ENCODE assay signal across 1 cellular context in genomic region chr21:36541721-36542139, GRCh38.
TF ChIP-seq lines count a peak whose summit lies in the region.

No MANE protein-coding gene starts in this region.

TF ChIP-seq in GM12878, 131 proteins besides CTCF, POLR2A, EP300 and RAD21 (continued from another document and continues in another):
- no peak for TF ChIP-seq REST (IDR thresholded peaks at IDR 0.05; ENCODE audit: low read depth, low read length)
- TF ChIP-seq IKZF2 (IDR thresholded peaks at IDR 0.05): peak; percentile 56 to 62; a peak in 3 of 4 replicates
- TF ChIP-seq SRF (IDR thresholded peaks at IDR 0.05; ENCODE audit: low read depth in 2 of 2, low read length in 2 of 2): no peak
- TF ChIP-seq ZNF207 (IDR thresholded peaks at IDR 0.05; ENCODE audit: borderline replicate concordance): no peak
- TF ChIP-seq ZNF592 (IDR thresholded peaks at IDR 0.05): 0 out of 2 replicates have a peak, but pooled peaks have one; percentile 26
- TF ChIP-seq SREBF1 (IDR thresholded peaks at IDR 0.05; ENCODE audit: low read length): no peak
- no peak for TF ChIP-seq SPI1 (IDR thresholded peaks at IDR 0.05; ENCODE audit: borderline replicate concordance, insufficient read depth, low read depth, low read length)
- no peak for TF ChIP-seq SREBF2 (IDR thresholded peaks at IDR 0.05; ENCODE audit: low read length)
- TF ChIP-seq POLR2AphosphoS2 (IDR thresholded peaks at IDR 0.05; ENCODE audit: low read depth, low read length): no peak; the same call in none of the 2 replicates
- TF ChIP-seq JUND (IDR thresholded peaks at IDR 0.05; ENCODE audit: low read depth, low read length): no peak
- TF ChIP-seq CBFB (IDR thresholded peaks at IDR 0.05; ENCODE audit: low read depth): no peak
- no peak for TF ChIP-seq RBBP5 (conservative IDR thresholded peaks at IDR 0.05)
- TF ChIP-seq RCOR1 (conservative IDR thresholded peaks at IDR 0.05; ENCODE audit: low read depth, low read length): no peak
- TF ChIP-seq NR2F1 (conservative IDR thresholded peaks at IDR 0.05): 0 out of 2 replicates have a peak, but pooled peaks have one; percentile 12
- TF ChIP-seq HDAC6 (IDR thresholded peaks at IDR 0.05; ENCODE audit: unreplicated experiment): no peak
- no peak for TF ChIP-seq CREM (IDR thresholded peaks at IDR 0.05; ENCODE audit: low read depth)
- TF ChIP-seq RELA (IDR thresholded peaks at IDR 0.05; ENCODE audit: borderline replicate concordance, partially characterized antibody): peak; percentile 10
- TF ChIP-seq CBX5 (IDR thresholded peaks at IDR 0.05; ENCODE audit: low read depth): no peak
- no peak for TF ChIP-seq FOXK2 (IDR thresholded peaks at IDR 0.05)
- 0 out of 2 replicates have a peak, but pooled peaks have one; percentile 63 for TF ChIP-seq MLLT1 (IDR thresholded peaks at IDR 0.05)
- peak; percentile 36; the same call in 1 of the 2 replicates for TF ChIP-seq CHD1 (IDR thresholded peaks at IDR 0.05; ENCODE audit: low read depth, low read length)
- peak; percentile 52; the same call in 1 of the 2 replicates for TF ChIP-seq NBN (IDR thresholded peaks at IDR 0.05)
- no peak for TF ChIP-seq CHD2 (IDR thresholded peaks at IDR 0.05; ENCODE audit: borderline replicate concordance, low read depth, low read length)
- no peak for TF ChIP-seq ESRRA (IDR thresholded peaks at IDR 0.05; ENCODE audit: low read length)
- peak; percentile 32 for TF ChIP-seq BCL3 (IDR thresholded peaks at IDR 0.05; ENCODE audit: borderline replicate concordance, insufficient read depth, low read depth, low read length, poor library complexity, severe bottlenecking)
- no peak for TF ChIP-seq IRF5 (IDR thresholded peaks at IDR 0.05; ENCODE audit: borderline replicate concordance)
- TF ChIP-seq ZNF687 (IDR thresholded peaks at IDR 0.05): no peak; the same call in 1 of the 2 replicates
- TF ChIP-seq ATF7 (IDR thresholded peaks at IDR 0.05; ENCODE audit: low read depth): no peak; the same call in 1 of the 2 replicates
- TF ChIP-seq BACH1 (IDR thresholded peaks at IDR 0.05; ENCODE audit: borderline replicate concordance): no peak
- no peak for TF ChIP-seq YY1 (IDR thresholded peaks at IDR 0.05; ENCODE audit: low read depth, low read length)
- TF ChIP-seq CREB1 (IDR thresholded peaks at IDR 0.05; ENCODE audit: low read depth): no peak
- TF ChIP-seq SMC3 (IDR thresholded peaks at IDR 0.05; ENCODE audit: borderline replicate concordance, low read length): peak; percentile 28; the same call in 1 of the 2 replicates
- TF ChIP-seq ZBED1 (IDR thresholded peaks at IDR 0.05; ENCODE audit: borderline replicate concordance): no peak
- TF ChIP-seq NR2C1 (IDR thresholded peaks at IDR 0.05): no peak
- TF ChIP-seq ZNF274 (IDR thresholded peaks at IDR 0.05; ENCODE audit: insufficient read depth, insufficient read length): no peak
- TF ChIP-seq BHLHE40 (IDR thresholded peaks at IDR 0.05; ENCODE audit: borderline replicate concordance in 1 of 2, low read depth in 2 of 2, low read length in 1 of 2): peak in 1 of 2 experiments; percentile 39; a peak in 1 of 4 replicates
- TF ChIP-seq DPF2 (IDR thresholded peaks at IDR 0.05): 0 out of 2 replicates have a peak, but pooled peaks have one; percentile 14
- TF ChIP-seq BCL11A (IDR thresholded peaks at IDR 0.05; ENCODE audit: low read depth, low read length): no peak
- TF ChIP-seq USF1 (IDR thresholded peaks at IDR 0.05; ENCODE audit: borderline replicate concordance, extremely low read length, insufficient read depth, low read depth, low read length): no peak
- no peak for TF ChIP-seq PRDM15 (CRISPR knock-in tag; IDR thresholded peaks at IDR 0.05)
- no peak for TF ChIP-seq JUNB (IDR thresholded peaks at IDR 0.05)
- TF ChIP-seq SMAD5 (IDR thresholded peaks at IDR 0.05; ENCODE audit: low read depth): no peak
- TF ChIP-seq RUNX3 (IDR thresholded peaks at IDR 0.05; ENCODE audit: low read length): no peak
